9 cellular contexts compared by ENCODE assay signal in the genomic region with DNA sequence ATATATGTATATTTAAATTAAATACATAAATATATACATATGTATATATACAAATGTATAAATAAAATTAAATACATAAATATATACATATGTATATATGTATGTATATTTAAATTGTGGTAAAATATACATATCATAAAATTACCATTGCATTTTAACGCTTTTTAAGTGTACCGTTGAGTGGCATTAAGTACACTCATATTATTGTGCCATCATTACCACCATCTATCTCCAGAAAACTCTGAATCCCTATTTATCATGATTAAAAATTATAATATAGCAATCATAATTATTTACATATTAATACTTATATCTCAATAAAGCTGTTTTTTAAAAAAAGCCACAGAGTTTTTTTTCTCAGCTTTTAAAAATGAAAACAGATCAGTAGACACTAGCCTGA.
"Had no signal": no experiment of that assay in that cellular context is flagged by ENCODE, and none has a peak within 500 bp of the region (broad histone marks: within the 10 kb centered on the region; RNA-seq: fewer than 3 reads in every experiment).

No MANE protein-coding gene starts in this region.

- H3K4me1 ChIP-seq: HAP-1 had no signal

- H3K9me3 Mint-ChIP-seq: HFFc6 had no signal

- ATAC-seq: HCT116, HepG2, K562 had no signal

- H3K4me3 Mint-ChIP-seq: HFFc6 had no signal

- H3K36me3 ChIP-seq: HAP-1 had no signal

- H3K27ac ChIP-seq: GM23248, HL-60 had no signal

- H2AFZ ChIP-seq: GM23248 had no signal

- H3K9me3 ChIP-seq: HAP-1 had no signal

- FAIRE-seq: HepG2, K562 had no signal

- DNase-seq: GM23248, GOT3, H7, HFFc6 had no signal

- H3K4me3 ChIP-seq: GM23248, HAP-1, K562 had no signal

- H3K9ac ChIP-seq: GM23248 had no signal

- H3K27ac Mint-ChIP-seq: HFFc6 had no signal
